15 cellular contexts compared by ENCODE assay signal in genomic region chr22:31098633-31099110, GRCh38. TPM values are rescaled to one million over a fixed set of nuclear protein-coding genes. Genes with fewer than 3 reads are reported as not detected.
DNase-seq lines count a peak whose midpoint lies in the region; ATAC-seq, FAIRE-seq and TF ChIP-seq lines count a peak whose summit lies in the region.
"Had no signal": no experiment of that assay in that cellular context is flagged by ENCODE, and none has a peak within 500 bp of the region (broad histone marks: within the 10 kb centered on the region; RNA-seq: fewer than 3 reads in every experiment).

No MANE protein-coding gene starts in this region.

- H3K9me3 Mint-ChIP-seq in HFFc6, result no peaks in the 10 kb centered on the region
- H3K9me3 Mint-ChIP-seq in activated CD4-positive, alpha-beta memory T cell treated with anti-CD3 and anti-CD28 coated beads for 36 hours, result no peaks in the 10 kb centered on the region
- H3K9me3 Mint-ChIP-seq: CD4-positive, alpha-beta memory T cell; central memory CD8-positive, alpha-beta T cell had no signal

- H3K27ac ChIP-seq in mesendoderm (ENCODE audit: low read depth, low read length) (no peak overlapping the region), thoracic aorta (peak overlapping the region; percentile 76 to 99)

- no peak overlapping the region for H3K4me3 Mint-ChIP-seq in HFFc6
- H3K4me3 Mint-ChIP-seq in activated CD4-positive, alpha-beta memory T cell treated with anti-CD3 and anti-CD28 coated beads for 36 hours, result no peak overlapping the region
- H3K4me3 Mint-ChIP-seq: CD4-positive, alpha-beta memory T cell; central memory CD8-positive, alpha-beta T cell had no signal

- no peaks in the 10 kb centered on the region for H3K27me3 ChIP-seq in mesendoderm (ENCODE audit: insufficient read depth, low read length, poor library complexity)
- no peaks in the 10 kb centered on the region for H3K27me3 ChIP-seq in thoracic aorta (replicated peaks; ENCODE audit: insufficient read depth)

- peaks cover 16% of the 10 kb centered on the region for H3K27me3 Mint-ChIP-seq in HFFc6 (ENCODE audit: insufficient read depth)
- H3K27me3 Mint-ChIP-seq in activated CD4-positive, alpha-beta memory T cell treated with anti-CD3 and anti-CD28 coated beads for 36 hours, result no peaks in the 10 kb centered on the region
- H3K27me3 Mint-ChIP-seq: CD4-positive, alpha-beta memory T cell; central memory CD8-positive, alpha-beta T cell had no signal

- no peak overlapping the region for H3K4ac ChIP-seq in mesendoderm (ENCODE audit: low read depth, low read length)

- no peak overlapping the region for H4K8ac ChIP-seq in mesendoderm (ENCODE audit: low read depth, low read length)

- H3K18ac ChIP-seq in mesendoderm (ENCODE audit: low read length), result no peak overlapping the region

- no peaks in the 10 kb centered on the region for H3K9me3 ChIP-seq in thoracic aorta

- peaks cover 31% of the 10 kb centered on the region for H3K36me3 Mint-ChIP-seq in HFFc6 (ENCODE audit: low read depth)
- no peaks in the 10 kb centered on the region for H3K36me3 Mint-ChIP-seq in activated CD4-positive, alpha-beta memory T cell treated with anti-CD3 and anti-CD28 coated beads for 36 hours
- H3K36me3 Mint-ChIP-seq: CD4-positive, alpha-beta memory T cell had no signal

- TF ChIP-seq CTCF in HFFc6 (IDR thresholded peaks at IDR 0.05), result no peak
- no peak for TF ChIP-seq CTCF in thoracic aorta (IDR thresholded peaks at IDR 0.05)

- 0 out of 2 replicates have a peak overlapping the region, but pooled peaks have one; percentile 16 for H3K27ac Mint-ChIP-seq in HFFc6
- H3K27ac Mint-ChIP-seq in activated CD4-positive, alpha-beta memory T cell treated with anti-CD3 and anti-CD28 coated beads for 36 hours, result no peak overlapping the region

- no peak for FAIRE-seq in urothelium cell line (lab: Jason Lieb, UNC)
- FAIRE-seq: keratinocyte had no signal

- no peak for DNase-seq in HFFc6
- DNase-seq in epidermal melanocyte (ENCODE audit: insufficient read length, low spot score), result peak; percentile 11
- DNase-seq in mesendoderm, result peak; percentile 81
- no peak for DNase-seq in thoracic aorta (ENCODE audit: low spot score)
- no peak for DNase-seq in urothelium cell line (ENCODE audit: low spot score)
- DNase-seq in NCI-H2029 treated with DMSO at 0.1 percent for 48 hours (lab: John Stamatoyannopoulos, UW), result no peak
- DNase-seq in activated CD4-positive, alpha-beta memory T cell treated with anti-CD3 and anti-CD28 coated beads for 36 hours, result no peak
- DNase-seq in T-helper 1 cell, result no peak
- DNase-seq: activated CD4-positive, alpha-beta T cell treated with anti-CD3 and anti-CD28 coated beads for 48 hours; CD4-positive, alpha-beta memory T cell; stimulated activated CD4-positive, alpha-beta T cell treated with anti-CD3 and anti-CD28 coated beads, Interleukin-4, amount 100 ng/mL, for 1 hour; stimulated activated naive CD8-positive, alpha-beta T cell treated with anti-CD3 and anti-CD28 coated beads, Interleukin-15, Interleukin-2, amounts not matched to agents 100 U/mL and 50 U/mL, for 24 hours; SW 1271 had no signal

- no peak overlapping the region for H4K5ac ChIP-seq in mesendoderm (ENCODE audit: low read length)

- H3K79me2 ChIP-seq in mesendoderm (ENCODE audit: control insufficient read depth, insufficient read depth, low read length), result no peaks in the 10 kb centered on the region

- CTCF ChIA-PET in activated CD4-positive, alpha-beta memory T cell treated with anti-CD3 and anti-CD28 coated beads for 36 hours (lab: Charles Lee), result interaction anchor here (0.9 to 1.5 kb wide), 3 partner anchors 9 to 13 kb away, joined by 3 to 6 read pairs (median 3); partner anchors contain the start of gene SELENOM

- POLR2A ChIA-PET in activated CD4-positive, alpha-beta memory T cell treated with anti-CD3 and anti-CD28 coated beads for 36 hours (lab: Charles Lee), result no interaction called here

- no peaks in the 10 kb centered on the region for H3K36me3 ChIP-seq in mesendoderm (ENCODE audit: control insufficient read depth, insufficient read depth, low read length)
- H3K36me3 ChIP-seq in thoracic aorta, result peaks cover 69% of the 10 kb centered on the region

- peak overlapping the region; percentile 49 for H3K9ac ChIP-seq in mesendoderm (ENCODE audit: low read length)

- no peak overlapping the region for H3K4me3 ChIP-seq in mesendoderm (ENCODE audit: low read length)
- no peak overlapping the region for H3K4me3 ChIP-seq in thoracic aorta

- H3K79me1 ChIP-seq in mesendoderm (ENCODE audit: low read length), result no peaks in the 10 kb centered on the region

- peak overlapping the region; percentile 45 for H3K56ac ChIP-seq in mesendoderm (ENCODE audit: low read length)

- intact Hi-C loops in activated CD4-positive, alpha-beta memory T cell treated with anti-CD3 and anti-CD28 coated beads for 36 hours (cut with micrococcal nuclease), result no loop called here

- no peak overlapping the region for H2BK120ac ChIP-seq in mesendoderm (ENCODE audit: low read depth, low read length)

- H2AK5ac ChIP-seq in mesendoderm (ENCODE audit: low read length), result no peak overlapping the region

- H3K4me1 ChIP-seq in mesendoderm (ENCODE audit: control insufficient read depth, low read depth, low read length) (peaks cover 2% of the 10 kb centered on the region), thoracic aorta (ENCODE audit: control insufficient read depth in 1 of 2, low read depth in 2 of 2) (peaks cover 51 to 95% of the 10 kb centered on the region in 2 donors)

- H2BK5ac ChIP-seq in mesendoderm (ENCODE audit: low read length), result no peak overlapping the region

- H3K4me2 ChIP-seq in mesendoderm (ENCODE audit: low read length), result peak overlapping the region; percentile 12

- peaks cover 34% of the 10 kb centered on the region for H3K4me1 Mint-ChIP-seq in HFFc6 (ENCODE audit: low read depth)
- no peaks in the 10 kb centered on the region for H3K4me1 Mint-ChIP-seq in activated CD4-positive, alpha-beta memory T cell treated with anti-CD3 and anti-CD28 coated beads for 36 hours (ENCODE audit: low read depth)
- H3K4me1 Mint-ChIP-seq: central memory CD8-positive, alpha-beta T cell had no signal

- H2BK15ac ChIP-seq in mesendoderm (replicated peaks; ENCODE audit: low read depth), result no peak overlapping the region

- no peak overlapping the region for H3K23ac ChIP-seq in mesendoderm (ENCODE audit: low read length)

- no CpG with 5 or more reads among the region's 36 CpGs for WGBS in mesendoderm (ENCODE audit: extremely low coverage, insufficient coverage, low lambda C conversion rate)

- ATAC-seq in thoracic aorta (ENCODE audit: insufficient number of reproducible peaks, low FRiP score, low read depth), result no peak
- ATAC-seq: stimulated activated naive CD8-positive, alpha-beta T cell treated with anti-CD3 and anti-CD28 coated beads, Interleukin-15, Interleukin-2, amounts not matched to agents 100 U/mL and 50 U/mL, for 24 hours had no signal

RNA-seq across cellular contexts. Expression of gene SELENOM, which starts 8.7 kb away (rescaled TPM):
- 100 to 1,000 TPM; 237 to 356 (median 265) TPM for total RNA-seq in HFFc6 (2021; fragmentation: NEBNext Ultra II Directional; extraction: Animal tissue kit (Norgen Biotek cat#: 25700))
- polyA plus RNA-seq in mesendoderm (2013, experiment 1 of 2), result 13.1 TPM
- 13.7 TPM for polyA plus RNA-seq in mesendoderm (2013, experiment 2 of 2)
- total RNA-seq in thoracic aorta, result 1,000 to 10,000 TPM in 1 of 2 donors, 100 to 1,000 TPM in 1; 453 to 1,695 TPM
- total RNA-seq in activated CD4-positive, alpha-beta memory T cell treated with anti-CD3 and anti-CD28 coated beads for 36 hours, result 10 to 100 TPM; 14.1 to 14.3 TPM

RNA-seq across cellular contexts. Expression of gene SMTN, which starts 17.6 kb away (rescaled TPM):
- 100 to 1,000 TPM; 201 to 329 (median 246) TPM for total RNA-seq in HFFc6 (2021; fragmentation: NEBNext Ultra II Directional; extraction: Animal tissue kit (Norgen Biotek cat#: 25700))
- polyA plus RNA-seq in mesendoderm (2013, experiment 1 of 2), result 15.4 TPM
- 17.7 TPM for polyA plus RNA-seq in mesendoderm (2013, experiment 2 of 2)
- 100 to 1,000 TPM; 632 to 946 TPM for total RNA-seq in thoracic aorta
- total RNA-seq in activated CD4-positive, alpha-beta memory T cell treated with anti-CD3 and anti-CD28 coated beads for 36 hours, result 10 to 100 TPM; 55.1 to 57.4 TPM

RNA-seq across cellular contexts. Expression of gene INPP5J, which starts 24.1 kb away (rescaled TPM):
- total RNA-seq in HFFc6 (2021; fragmentation: NEBNext Ultra II Directional; extraction: Animal tissue kit (Norgen Biotek cat#: 25700)), result 1 to 10 TPM in 4 of 6 experiments, under 1 TPM in 2; 0.69 to 1.6 (median 1.0) TPM
- 4.2 TPM for polyA plus RNA-seq in mesendoderm (2013, experiment 1 of 2)
- 4.1 TPM for polyA plus RNA-seq in mesendoderm (2013, experiment 2 of 2)
- total RNA-seq in thoracic aorta, result 1 to 10 TPM; 2.3 to 4.1 TPM
- under 1 TPM in 1 of 2 experiments, not detected in 1; 0.14 TPM for total RNA-seq in activated CD4-positive, alpha-beta memory T cell treated with anti-CD3 and anti-CD28 coated beads for 36 hours
- polyA plus RNA-seq: CD4-positive, alpha-beta memory T cell had no signal

RNA-seq across cellular contexts. Expression of gene PLA2G3, which starts 41.6 kb away (rescaled TPM):
- under 1 TPM in 1 of 6 experiments, not detected in 5; 0.05 TPM for total RNA-seq in HFFc6 (2021; fragmentation: NEBNext Ultra II Directional; extraction: Animal tissue kit (Norgen Biotek cat#: 25700))
- 10.6 TPM for polyA plus RNA-seq in mesendoderm (2013, experiment 1 of 2)
- 11.4 TPM for polyA plus RNA-seq in mesendoderm (2013, experiment 2 of 2)
- total RNA-seq in thoracic aorta, result not detected
- not detected for total RNA-seq in activated CD4-positive, alpha-beta memory T cell treated with anti-CD3 and anti-CD28 coated beads for 36 hours
- total RNA-seq: CD4-positive, alpha-beta memory T cell had no signal
- polyA plus RNA-seq: CD4-positive, alpha-beta memory T cell had no signal

Comparison
In these comparisons a context has a peak if more than half of its experiments do, and no peak if none do; other contexts are left out.
1. DNase-seq: peak in epidermal melanocyte (single experiment) and mesendoderm (single experiment); none in HFFc6 (single experiment), thoracic aorta (single experiment), urothelium cell line (single experiment), NCI-H2029 treated with DMSO at 0.1 percent for 48 hours (single experiment), activated CD4-positive, alpha-beta memory T cell treated with anti-CD3 and anti-CD28 coated beads for 36 hours (single experiment) and T-helper 1 cell (0 of 5).
2. RNA of gene SELENOM, which starts 8.7 kb away (total RNA-seq): 453 to 1,695 TPM in thoracic aorta and 237 to 356 TPM in HFFc6; 14.1 to 14.3 TPM in activated CD4-positive, alpha-beta memory T cell treated with anti-CD3 and anti-CD28 coated beads for 36 hours; every median in the first group is over 10 times any median in the second.